24 cellular contexts compared by ENCODE assay signal in the genomic region with DNA sequence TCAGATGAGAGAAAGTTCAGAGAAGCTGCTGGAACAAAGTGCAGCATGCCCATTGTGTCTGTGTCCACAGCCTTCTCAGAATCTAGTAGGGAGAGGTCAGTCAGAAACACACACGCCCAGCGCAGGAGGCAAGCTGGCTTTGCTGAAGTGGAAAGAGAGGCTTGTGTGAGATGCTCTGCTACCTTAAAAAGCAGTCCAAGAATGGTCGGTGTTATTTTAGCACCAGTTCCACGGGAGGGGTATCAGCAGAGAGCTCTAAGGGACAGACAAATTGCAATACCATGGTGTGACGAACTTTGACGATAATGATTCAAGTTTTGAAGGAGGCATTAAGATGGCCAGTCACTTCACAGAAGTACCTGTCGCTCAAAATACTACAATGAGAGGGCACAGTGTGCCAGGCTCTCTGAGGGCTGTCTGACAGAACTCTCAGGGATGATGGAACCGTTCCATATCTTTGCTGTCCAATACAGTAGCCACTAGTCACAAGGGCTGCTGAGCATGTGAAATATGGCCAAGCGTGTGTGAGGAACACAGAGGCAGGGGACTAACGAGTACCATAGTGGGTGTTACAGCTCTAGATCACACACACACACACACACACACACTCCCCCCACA.
"Had no signal": no experiment of that assay in that cellular context is flagged by ENCODE, and none has a peak within 500 bp of the region (broad histone marks: within the 10 kb centered on the region; RNA-seq: fewer than 3 reads in every experiment).

No MANE protein-coding gene starts in this region.

- H3K4me3 Mint-ChIP-seq: activated CD4-positive, alpha-beta memory T cell treated with anti-CD3 and anti-CD28 coated beads for 36 hours; activated naive CD4-positive, alpha-beta T cell treated with anti-CD3 and anti-CD28 coated beads for 36 hours; activated naive CD8-positive, alpha-beta T cell; activated T-cell treated with anti-CD3 and anti-CD28 coated beads, Interleukin-2, amount 50 U/mL, for 4 hours; activated T-helper 17 cell treated with anti-CD3 and anti-CD28 coated beads, Interleukin-2, amount 50 U/mL, for 72 hours; brain had no signal

- H3K4me2 ChIP-seq: SK-N-SH had no signal

- H3K4me3 ChIP-seq: SJCRH30 had no signal

- H3K4me1 ChIP-seq: SJCRH30 had no signal

- FAIRE-seq: astrocyte had no signal

- H3K27ac ChIP-seq: SJCRH30 had no signal

- H3K36me3 ChIP-seq: SJCRH30 had no signal

- H3K4me1 Mint-ChIP-seq: activated T-helper 17 cell treated with anti-CD3 and anti-CD28 coated beads, Interleukin-2, amount 50 U/mL, for 72 hours; brain; IgD-negative memory B cell had no signal

- H3K36me3 Mint-ChIP-seq: activated CD4-positive, alpha-beta memory T cell treated with anti-CD3 and anti-CD28 coated beads for 36 hours; activated naive CD8-positive, alpha-beta T cell; brain had no signal

- H3K9ac ChIP-seq: SK-N-SH had no signal

- H3K27ac Mint-ChIP-seq: activated CD4-positive, alpha-beta memory T cell treated with anti-CD3 and anti-CD28 coated beads for 36 hours; activated naive CD4-positive, alpha-beta T cell treated with anti-CD3 and anti-CD28 coated beads for 36 hours; activated naive CD8-positive, alpha-beta T cell; activated T-helper 17 cell treated with anti-CD3 and anti-CD28 coated beads, Interleukin-2, amount 50 U/mL, for 72 hours; brain; IgD-negative memory B cell had no signal

- ATAC-seq: activated T-cell treated with anti-CD3 and anti-CD28 coated beads, Interleukin-2, amount 50 U/mL, for 4 hours; activated T-helper 17 cell treated with anti-CD3 and anti-CD28 coated beads, Interleukin-2, amount 50 U/mL, for 72 hours had no signal

- H3K27me3 ChIP-seq: SJCRH30 had no signal

- DNase-seq: activated CD4-positive, alpha-beta memory T cell treated with anti-CD3 and anti-CD28 coated beads for 36 hours; activated CD4-positive, alpha-beta T cell treated with anti-CD3 and anti-CD28 coated beads for 48 hours; activated CD4-positive, CD25-positive, alpha-beta regulatory T cell treated with anti-CD3 and anti-CD28 coated beads, Interleukin-2, amount 50 U/mL, for 72 hours; activated CD8-positive, alpha-beta memory T cell treated with anti-CD3 and anti-CD28 coated beads for 24 hours; activated gamma-delta T cell; activated naive CD4-positive, alpha-beta T cell treated with anti-CD3 and anti-CD28 coated beads for 36 hours; activated T-cell treated with anti-CD3 and anti-CD28 coated beads, Interleukin-2, amount 50 U/mL, for 4 hours; amygdala; KG1; NCI-H1048; NCI-H2029; NCI-H2107; NCI-H2171 treated with DMSO at 0.1 percent for 48 hours; NCI-H226; NCI-H510A; NCI-H526 treated with DMSO at 0.1 percent for 48 hours; NCI-H82; SJCRH30; SK-N-SH had no signal

- H3K27me3 Mint-ChIP-seq: activated CD4-positive, alpha-beta memory T cell treated with anti-CD3 and anti-CD28 coated beads for 36 hours; activated naive CD8-positive, alpha-beta T cell; activated T-helper 17 cell treated with anti-CD3 and anti-CD28 coated beads, Interleukin-2, amount 50 U/mL, for 72 hours; IgD-negative memory B cell had no signal

- H3K9me3 ChIP-seq: SJCRH30, SK-N-SH had no signal
